Comparison of ENCODE assay signal across 9 cellular contexts in the genomic region with DNA sequence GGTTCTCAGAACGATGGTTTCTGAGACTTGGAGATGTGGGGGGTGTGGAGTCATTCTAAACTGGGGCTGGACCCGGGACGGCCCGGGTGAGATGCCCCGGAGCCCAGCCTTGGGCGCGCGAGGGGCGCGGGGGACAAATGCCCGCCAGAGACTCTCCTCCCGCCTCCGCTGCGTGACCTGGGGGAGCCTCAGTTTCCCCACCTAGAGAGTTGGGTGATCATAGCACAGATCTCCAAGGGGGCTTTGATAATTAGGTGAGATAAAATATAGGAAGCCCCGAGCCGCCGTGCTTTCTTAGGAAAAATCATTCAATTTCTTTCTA. TPM values are rescaled to one million over a fixed set of nuclear protein-coding genes. Genes with fewer than 3 reads are reported as not detected.
DNase-seq lines count a peak whose midpoint lies in the region; ATAC-seq, FAIRE-seq and TF ChIP-seq lines count a peak whose summit lies in the region.
"Had no signal": no experiment of that assay in that cellular context is flagged by ENCODE, and none has a peak within 500 bp of the region (broad histone marks: within the 10 kb centered on the region; RNA-seq: fewer than 3 reads in every experiment).

No MANE protein-coding gene starts in this region.

- H3K27me3 ChIP-seq in bronchial epithelial cell (ENCODE audit: control insufficient read depth, insufficient read depth, low read length): no peaks in the 10 kb centered on the region
- H3K27me3 ChIP-seq in mesenchymal stem cell (ENCODE audit: control insufficient read depth in 1 of 2, insufficient read depth in 1 of 2, low read length in 2 of 2): no peaks in the 10 kb centered on the region
- H3K27me3 ChIP-seq in transverse colon: peaks cover 11% of the 10 kb centered on the region

- H3K9me3 ChIP-seq in mesenchymal stem cell (ENCODE audit: control insufficient read depth, low read length) (no peaks in the 10 kb centered on the region), transverse colon (no peaks in the 10 kb centered on the region)

- DNase-seq in activated T-cell treated with anti-CD3 and anti-CD28 coated beads, Interleukin-2, amount 50 U/mL, for 4 hours: no peak
- no peak for DNase-seq in activated T-cell treated with anti-CD3 and anti-CD28 coated beads, Interleukin-2, amount 50 U/mL, for 1 hour
- DNase-seq in bronchial epithelial cell (ENCODE audit: low read depth) (no peak), mesenchymal stem cell (no peak), transverse colon (no peak), EL (no peak)

- H4K91ac ChIP-seq in mesenchymal stem cell (ENCODE audit: low read length): peak overlapping the region; percentile 79

- TF ChIP-seq EP300 in transverse colon (IDR thresholded peaks at IDR 0.05; ENCODE audit: low read depth): no peak

- peak overlapping the region; percentile 80 for H2BK15ac ChIP-seq in mesenchymal stem cell (ENCODE audit: low read depth, poor library complexity, severe bottlenecking)

- H3K4ac ChIP-seq in mesenchymal stem cell (ENCODE audit: low read depth in 1 of 2, low read length in 2 of 2): peak overlapping the region in 1 of 2 experiments; percentile 84

- FAIRE-seq in bronchial epithelial cell (lab: Jason Lieb, UNC): no peak

- peak overlapping the region; percentile 100 for H3K4me2 ChIP-seq in mesenchymal stem cell (ENCODE audit: low read length, poor library complexity, severe bottlenecking)

- peak overlapping the region; percentile 84 for H3K9ac ChIP-seq in mesenchymal stem cell (ENCODE audit: low read length)

- peak overlapping the region; percentile 83 for H3K4me3 Mint-ChIP-seq in activated T-cell treated with anti-CD3 and anti-CD28 coated beads, Interleukin-2, amount 50 U/mL, for 4 hours

- H2BK5ac ChIP-seq in mesenchymal stem cell (ENCODE audit: low read depth, low read length, poor library complexity, severe bottlenecking): no peak overlapping the region

- H3K4me3 ChIP-seq in bronchial epithelial cell (ENCODE audit: low read depth, low read length) (peak overlapping the region; percentile 49), mesenchymal stem cell (ENCODE audit: insufficient read depth in 1 of 2, low read depth in 1 of 2, low read length in 2 of 2) (peak overlapping the region; percentile 82 to 84), transverse colon (peak overlapping the region; percentile 53 to 94 (median 82))

- intact Hi-C loops in transverse colon (cut with DNase I; ENCODE audit: low total_unique reads): no loop called here

- peak in 1 of 2 donors; percentile 1 for ATAC-seq in activated T-cell treated with anti-CD3 and anti-CD28 coated beads, Interleukin-2, amount 50 U/mL, for 4 hours
- ATAC-seq in GM21381 (IDR thresholded peaks at IDR 0.05; ENCODE audit: unreplicated experiment): no peak
- no peak for ATAC-seq in GM19351 (IDR thresholded peaks at IDR 0.05; ENCODE audit: unreplicated experiment)

- H3K23ac ChIP-seq in mesenchymal stem cell (ENCODE audit: low read length in 2 of 2): no peak overlapping the region

- TF ChIP-seq CTCF in bronchial epithelial cell (IDR thresholded peaks at IDR 0.05; ENCODE audit: insufficient read depth, low read length, severe bottlenecking): no peak
- TF ChIP-seq CTCF in transverse colon (IDR thresholded peaks at IDR 0.05): no peak

- H3K4me1 ChIP-seq in mesenchymal stem cell (ENCODE audit: control insufficient read depth, insufficient read depth, low read depth, low read length) (peaks cover 21% of the 10 kb centered on the region), transverse colon (peaks cover 0 to 28% (median 26%) of the 10 kb centered on the region in 4 donors)

- H3K27me3 Mint-ChIP-seq in activated T-cell treated with anti-CD3 and anti-CD28 coated beads, Interleukin-2, amount 50 U/mL, for 4 hours (ENCODE audit: low read depth): peaks cover 38% of the 10 kb centered on the region

- peaks cover 23% of the 10 kb centered on the region for H3K4me1 Mint-ChIP-seq in activated T-cell treated with anti-CD3 and anti-CD28 coated beads, Interleukin-2, amount 50 U/mL, for 4 hours (ENCODE audit: low read depth)

- no peak overlapping the region for H2AK5ac ChIP-seq in mesenchymal stem cell (ENCODE audit: low read length, severe bottlenecking)

- in situ Hi-C loops in transverse colon (cut with MboI; ENCODE audit: low pct_ligation_motif_present in 1 of 4, low pct_unique_long_range_greater_than_20kb in 1 of 4, low sequenced_read_pairs in 3 of 4): loop anchor here (25.0 kb wide), 3 partner anchors 270 to 1145 kb away; no protein-coding TSS in a partner anchor

- H2AFZ ChIP-seq in mesenchymal stem cell (ENCODE audit: low read depth, low read length): peak overlapping the region; percentile 36

- H3K79me1 ChIP-seq in mesenchymal stem cell (replicated peaks; ENCODE audit: low read length, poor library complexity, severe bottlenecking): peaks cover 5% of the 10 kb centered on the region

- H3K36me3 ChIP-seq in bronchial epithelial cell (ENCODE audit: control insufficient read depth, insufficient read depth, low read length) (no peaks in the 10 kb centered on the region), mesenchymal stem cell (ENCODE audit: control insufficient read depth in 1 of 2, insufficient read depth in 2 of 2, low read depth in 1 of 2, low read length in 2 of 2) (no peaks in the 10 kb centered on the region), transverse colon (no peaks in the 10 kb centered on the region)

- peak overlapping the region in 1 of 2 experiments; percentile 93 for H3K18ac ChIP-seq in mesenchymal stem cell (ENCODE audit: low read depth in 1 of 2, low read length in 2 of 2)

- 1% methylated on average over 12 of the region's 17 CpGs for WGBS in mesenchymal stem cell
- WGBS in transverse colon (ENCODE audit: low coverage in 1 of 2), 2 donors: 2 to 20% methylated on average over 2 to 13 of the region's 17 CpGs

- no peaks in the 10 kb centered on the region for H3K36me3 Mint-ChIP-seq in activated T-cell treated with anti-CD3 and anti-CD28 coated beads, Interleukin-2, amount 50 U/mL, for 4 hours (ENCODE audit: insufficient read depth)

- peak overlapping the region in 1 of 2 experiments; percentile 64 for H2BK12ac ChIP-seq in mesenchymal stem cell (ENCODE audit: low read length in 2 of 2)

- H4K8ac ChIP-seq in mesenchymal stem cell (ENCODE audit: low read length): peak overlapping the region; percentile 89

- H3K27ac ChIP-seq in mesenchymal stem cell (ENCODE audit: low read length, poor library complexity, severe bottlenecking) (no peak overlapping the region), transverse colon (peak overlapping the region; percentile 92 to 96 (median 94))

- TF ChIP-seq POLR2A in transverse colon (IDR thresholded peaks at IDR 0.05): no peak

- H3K9me3 Mint-ChIP-seq in activated T-cell treated with anti-CD3 and anti-CD28 coated beads, Interleukin-2, amount 50 U/mL, for 4 hours: no peaks in the 10 kb centered on the region

- H3K14ac ChIP-seq in mesenchymal stem cell (ENCODE audit: low read length in 2 of 2): peak overlapping the region in 1 of 2 experiments; percentile 98

- H2BK120ac ChIP-seq in mesenchymal stem cell (ENCODE audit: low read depth, low read length): peak overlapping the region; percentile 93

RNA-seq across cellular contexts. Expression of gene FZD8, which starts 0.7 kb away (rescaled TPM):
- total RNA-seq in activated T-cell treated with anti-CD3 and anti-CD28 coated beads, Interleukin-2, amount 50 U/mL, for 4 hours: under 1 TPM; 0.50 to 0.58 (median 0.52) TPM
- total RNA-seq in bronchial epithelial cell (5.2 and 6.8 TPM in 2 replicates), transverse colon (10 to 100 TPM in 2 of 4 donors, 1 to 10 TPM in 2; 8.6 to 14.9 (median 10.6) TPM)
- polyA plus RNA-seq in mesenchymal stem cell (2013, experiment 1 of 2): 33.9 TPM
- 34.8 TPM for polyA plus RNA-seq in mesenchymal stem cell (2013, experiment 2 of 2)

RNA-seq across cellular contexts. Expression of gene GJD4, which starts 37.6 kb away (rescaled TPM):
- total RNA-seq in activated T-cell treated with anti-CD3 and anti-CD28 coated beads, Interleukin-2, amount 50 U/mL, for 4 hours: not detected
- not detected in 2 replicates for total RNA-seq in bronchial epithelial cell
- polyA plus RNA-seq in mesenchymal stem cell (2013, experiment 1 of 2): 0.03 TPM
- 0.03 TPM for polyA plus RNA-seq in mesenchymal stem cell (2013, experiment 2 of 2)
- not detected for total RNA-seq in transverse colon
- total RNA-seq: pulmonary artery endothelial cell had no signal
